8 cellular contexts compared by ENCODE assay signal in the genomic region with DNA sequence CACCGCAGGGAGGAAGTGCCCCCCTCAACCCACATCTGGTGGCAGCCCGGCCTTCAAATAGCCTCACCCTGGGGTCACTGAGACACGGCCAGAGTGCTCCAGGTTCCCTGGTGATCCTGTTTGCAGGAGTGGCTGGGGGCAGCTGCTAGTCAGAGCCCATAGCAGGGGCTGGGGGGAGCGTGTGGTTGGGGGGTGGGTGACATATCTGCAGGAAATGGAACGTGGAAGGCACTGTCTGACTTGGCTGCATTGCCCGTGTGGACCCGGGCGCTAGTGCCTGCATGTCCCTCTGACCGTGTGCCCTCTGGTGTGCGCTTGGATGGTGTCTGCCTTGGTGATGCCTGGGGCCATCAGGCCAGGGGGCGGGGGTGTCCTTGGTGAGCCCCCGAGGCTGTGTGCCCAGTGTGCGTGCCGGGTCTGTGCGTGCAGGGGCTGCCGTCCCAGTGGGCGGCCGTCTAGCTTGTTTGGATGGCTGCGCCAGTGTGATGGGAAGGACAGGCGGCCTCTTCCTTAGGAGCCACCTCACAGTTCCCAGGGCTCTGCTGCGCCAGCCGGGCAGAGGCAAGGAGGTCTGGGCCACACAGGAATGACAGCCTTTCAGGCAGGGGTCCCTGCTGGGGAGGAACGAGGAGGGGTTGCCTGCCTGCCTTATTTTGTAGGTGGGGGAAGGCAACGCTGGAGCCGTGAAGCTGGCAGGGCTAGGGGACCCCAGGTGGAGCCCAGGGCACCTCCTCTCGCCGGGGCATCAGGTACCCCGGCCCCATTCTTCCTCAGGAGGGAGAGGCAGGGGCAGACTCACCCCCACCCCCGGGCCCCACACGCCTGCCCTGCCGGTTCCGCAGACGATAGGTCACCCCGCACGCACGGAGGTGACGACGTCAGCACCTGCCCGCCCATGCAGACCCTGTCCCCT. TPM values are rescaled to one million over a fixed set of nuclear protein-coding genes. Genes with fewer than 3 reads are reported as not detected.
DNase-seq lines count a peak whose midpoint lies in the region; ATAC-seq, FAIRE-seq and TF ChIP-seq lines count a peak whose summit lies in the region.

No MANE protein-coding gene starts in this region.

- H3K36me3 ChIP-seq in SJSA1: no peaks in the 10 kb centered on the region
- H3K36me3 ChIP-seq in esophagus muscularis mucosa: peaks cover 0 to 33% (median 0%) of the 10 kb centered on the region in 4 donors
- no peaks in the 10 kb centered on the region for H3K36me3 ChIP-seq in osteoblast (ENCODE audit: insufficient read depth, low read length)
- no peaks in the 10 kb centered on the region for H3K36me3 ChIP-seq in transverse colon

- peak overlapping the region; percentile 84 for H3K4me2 ChIP-seq in osteoblast (ENCODE audit: insufficient read depth, low read length)

- WGBS in esophagus muscularis mucosa: 33% methylated on average over 16 of the region's 39 CpGs
- WGBS in transverse colon (ENCODE audit: low coverage in 1 of 2), 2 donors: 13% methylated on average over 22 of the region's 39 CpGs; no CpG with 5 or more reads in 1 of the 2 donors

- TF ChIP-seq POLR2A in GM12892 (IDR thresholded peaks at IDR 0.05; ENCODE audit: low read depth, low read length): no peak
- TF ChIP-seq POLR2A in esophagus muscularis mucosa (IDR thresholded peaks at IDR 0.05; ENCODE audit: low read depth): no peak
- TF ChIP-seq POLR2A in transverse colon (IDR thresholded peaks at IDR 0.05): no peak

- H2AFZ ChIP-seq in osteoblast (ENCODE audit: low read length): peak overlapping the region; percentile 65

- TF ChIP-seq EP300 in esophagus muscularis mucosa (IDR thresholded peaks at IDR 0.05) (no peak), transverse colon (IDR thresholded peaks at IDR 0.05; ENCODE audit: low read depth) (no peak)

- H4K20me1 ChIP-seq in osteoblast (ENCODE audit: insufficient read depth, low read length): peaks cover 3% of the 10 kb centered on the region

- DNase-seq in GM12892 (ENCODE audit: insufficient read length) (no peak), SJSA1 (ENCODE audit: low read depth in 1 of 2, low spot score in 2 of 2) (peak in 1 of 2 experiments; percentile 43), esophagus muscularis mucosa (ENCODE audit: extremely low spot score) (no peak), osteoblast (ENCODE audit: insufficient read length, low spot score, missing footprints) (peak; percentile 88), transverse colon (no peak), CD1c-positive myeloid dendritic cell (ENCODE audit: extremely low spot score) (no peak), NK-92 (lab: John Stamatoyannopoulos, UW; ENCODE audit: unreplicated experiment) (no peak)

- intact Hi-C loops in esophagus muscularis mucosa (cut with DNase I) (no loop called here), transverse colon (cut with DNase I; ENCODE audit: low total_unique reads) (no loop called here)

- FAIRE-seq in GM12892 (lab: Jason Lieb, UNC): peak; percentile 9

- H3K4me3 ChIP-seq in SJSA1: peak overlapping the region; percentile 34
- H3K4me3 ChIP-seq in esophagus muscularis mucosa: peak overlapping the region; percentile 41 to 54 (median 44)
- peak overlapping the region; percentile 72 for H3K4me3 ChIP-seq in osteoblast (ENCODE audit: insufficient read depth, low read length)
- H3K4me3 ChIP-seq in transverse colon: peak overlapping the region in 2 of 4 donors; percentile 14 to 43

- no peak for ATAC-seq in GM18861 (IDR thresholded peaks at IDR 0.05; ENCODE audit: unreplicated experiment)

- in situ Hi-C loops in transverse colon (cut with MboI; ENCODE audit: low pct_ligation_motif_present in 1 of 4, low pct_unique_long_range_greater_than_20kb in 1 of 4, low sequenced_read_pairs in 3 of 4): no loop called here

- H3K4me1 ChIP-seq in SJSA1 (replicated peaks) (peaks cover 14% of the 10 kb centered on the region), esophagus muscularis mucosa (peaks cover 22 to 29% (median 24%) of the 10 kb centered on the region in 4 donors), osteoblast (ENCODE audit: insufficient read depth, low read length) (peaks cover 12% of the 10 kb centered on the region), transverse colon (peaks cover 9 to 17% (median 10%) of the 10 kb centered on the region in 4 donors)

- TF ChIP-seq CTCF in esophagus muscularis mucosa (IDR thresholded peaks at IDR 0.05) (no peak), osteoblast (IDR thresholded peaks at IDR 0.05; ENCODE audit: extremely low read depth, low read depth, low read length) (no peak), transverse colon (IDR thresholded peaks at IDR 0.05) (no peak)

- H3K79me2 ChIP-seq in osteoblast (ENCODE audit: insufficient read depth, low read length): no peaks in the 10 kb centered on the region

- H3K27me3 ChIP-seq in SJSA1 (replicated peaks) (no peaks in the 10 kb centered on the region), esophagus muscularis mucosa (peaks cover 0 to 47% (median 6%) of the 10 kb centered on the region in 4 donors), osteoblast (ENCODE audit: insufficient read depth, low read length) (no peaks in the 10 kb centered on the region), transverse colon (peaks cover 50% of the 10 kb centered on the region)

- no peak overlapping the region; the same call in 1 of the 2 replicates for H3K27ac ChIP-seq in SJSA1
- H3K27ac ChIP-seq in esophagus muscularis mucosa (replicated peaks in 1 of 4): no peak overlapping the region
- H3K27ac ChIP-seq in osteoblast (ENCODE audit: low read depth, low read length): no peak overlapping the region
- H3K27ac ChIP-seq in transverse colon: no peak overlapping the region

- H3K9me3 ChIP-seq in SJSA1 (replicated peaks) (no peaks in the 10 kb centered on the region), esophagus muscularis mucosa (no peaks in the 10 kb centered on the region), osteoblast (ENCODE audit: low read depth, low read length) (no peaks in the 10 kb centered on the region), transverse colon (no peaks in the 10 kb centered on the region)

RNA-seq across cellular contexts. Expression of gene NDRG4, which starts 0.6 kb away (rescaled TPM):
- polyA plus RNA-seq in GM12892 (2012; ENCODE audit: missing spikeins): 0.93 TPM
- total RNA-seq in SJSA1 (2014; rRNA removed; shearing (Covaris generic)): 6.9 and 9.2 TPM in 2 replicates
- total RNA-seq in esophagus muscularis mucosa (10 to 100 TPM; 11.1 to 14.8 (median 12.3) TPM), osteoblast (6.5 and 8.0 TPM in 2 replicates), transverse colon (10 to 100 TPM in 1 of 4 donors, 1 to 10 TPM in 2, under 1 TPM in 1; 0.60 to 64.7 (median 4.4) TPM)

RNA-seq across cellular contexts. Expression of gene SETD6, which starts 14.7 kb away (rescaled TPM):
- 15.8 TPM for polyA plus RNA-seq in GM12892 (2012; ENCODE audit: missing spikeins)
- 1.1 and 1.8 TPM in 2 replicates for total RNA-seq in SJSA1 (2014; rRNA removed; shearing (Covaris generic))
- total RNA-seq in esophagus muscularis mucosa (10 to 100 TPM; 18.2 to 27.5 (median 22.0) TPM), osteoblast (12.3 and 17.7 TPM in 2 replicates), transverse colon (10 to 100 TPM; 22.1 to 44.8 (median 23.3) TPM)
